ENCODE assay signal across 14 cellular contexts in the genomic region with DNA sequence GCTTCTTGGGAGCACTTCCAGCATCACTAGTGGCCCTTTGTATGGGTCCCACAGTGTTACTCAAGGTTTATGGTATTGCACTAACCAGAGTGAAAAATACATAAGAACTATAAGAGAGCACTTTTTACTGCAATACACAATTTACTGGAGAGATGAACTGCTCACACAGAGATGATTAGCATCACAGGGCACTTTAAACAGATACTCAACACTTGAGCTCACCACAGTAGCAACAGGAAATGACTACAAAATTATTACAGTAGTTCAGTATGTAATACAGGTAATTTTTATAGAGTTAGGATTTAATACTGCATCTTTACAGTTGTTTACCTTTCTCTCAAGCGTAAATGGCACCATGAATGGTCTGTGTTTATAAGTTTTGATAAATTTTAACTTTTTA.
DNase-seq lines count a peak whose midpoint lies in the region; ATAC-seq, FAIRE-seq and TF ChIP-seq lines count a peak whose summit lies in the region.
"Had no signal": no experiment of that assay in that cellular context is flagged by ENCODE, and none has a peak within 500 bp of the region (broad histone marks: within the 10 kb centered on the region; RNA-seq: fewer than 3 reads in every experiment).

No MANE protein-coding gene starts in this region.

- H3K4me3 Mint-ChIP-seq in CD4-positive, alpha-beta T cell, result no peak overlapping the region
- H3K4me3 Mint-ChIP-seq in CD4-positive, alpha-beta memory T cell, result peak overlapping the region in 6 of 8 donors; percentile 29 to 70 (median 55)
- H3K4me3 Mint-ChIP-seq in activated CD4-positive, alpha-beta memory T cell treated with anti-CD3 and anti-CD28 coated beads for 36 hours, result no peak overlapping the region
- no peak overlapping the region for H3K4me3 Mint-ChIP-seq in central memory CD8-positive, alpha-beta T cell

- no peaks in the 10 kb centered on the region for H3K9me3 ChIP-seq in CD4-positive, alpha-beta T cell (ENCODE audit: control insufficient read depth, low read length)
- no peaks in the 10 kb centered on the region for H3K9me3 ChIP-seq in CD4-positive, alpha-beta memory T cell (ENCODE audit: control insufficient read depth in 1 of 2, low read length in 2 of 2)
- H3K9me3 ChIP-seq: A549, BE2C had no signal

- H3K4me1 Mint-ChIP-seq in CD4-positive, alpha-beta T cell (ENCODE audit: low read depth), result peaks cover 70% of the 10 kb centered on the region
- peaks cover 49 to 74% (median 53%) of the 10 kb centered on the region in 4 donors for H3K4me1 Mint-ChIP-seq in CD4-positive, alpha-beta memory T cell
- peaks cover 55% of the 10 kb centered on the region for H3K4me1 Mint-ChIP-seq in activated CD4-positive, alpha-beta memory T cell treated with anti-CD3 and anti-CD28 coated beads for 36 hours (ENCODE audit: low read depth)
- H3K4me1 Mint-ChIP-seq in central memory CD8-positive, alpha-beta T cell, result peaks cover 65% of the 10 kb centered on the region

- no peaks in the 10 kb centered on the region for H3K27me3 Mint-ChIP-seq in CD4-positive, alpha-beta T cell
- no peaks in the 10 kb centered on the region for H3K27me3 Mint-ChIP-seq in CD4-positive, alpha-beta memory T cell
- no peaks in the 10 kb centered on the region for H3K27me3 Mint-ChIP-seq in activated CD4-positive, alpha-beta memory T cell treated with anti-CD3 and anti-CD28 coated beads for 36 hours
- no peaks in the 10 kb centered on the region for H3K27me3 Mint-ChIP-seq in central memory CD8-positive, alpha-beta T cell

- no peaks in the 10 kb centered on the region for H3K36me3 ChIP-seq in CD4-positive, alpha-beta memory T cell (ENCODE audit: insufficient read depth, low read length)
- H3K36me3 ChIP-seq in H7 (replicated peaks; ENCODE audit: control insufficient read depth, insufficient read depth, low read length), result no peaks in the 10 kb centered on the region
- H3K36me3 ChIP-seq: BE2C had no signal

- intact Hi-C loops in CD4-positive, alpha-beta T cell (cut with DNase I, micrococcal nuclease), result no loop called here
- intact Hi-C loops in CD4-positive, alpha-beta memory T cell (cut with micrococcal nuclease), result no loop called here
- intact Hi-C loops in activated CD4-positive, alpha-beta memory T cell treated with anti-CD3 and anti-CD28 coated beads for 36 hours (cut with micrococcal nuclease), result no loop called here
- intact Hi-C loops in cardiac septum (cut with DNase I), result no loop called here

- H3K36me3 Mint-ChIP-seq in CD4-positive, alpha-beta T cell (ENCODE audit: low read depth), result peaks cover 29% of the 10 kb centered on the region
- peaks cover 7 to 9% of the 10 kb centered on the region in 2 donors for H3K36me3 Mint-ChIP-seq in CD4-positive, alpha-beta memory T cell
- H3K36me3 Mint-ChIP-seq in activated CD4-positive, alpha-beta memory T cell treated with anti-CD3 and anti-CD28 coated beads for 36 hours, result peaks cover 2% of the 10 kb centered on the region
- peaks cover 3% of the 10 kb centered on the region for H3K36me3 Mint-ChIP-seq in central memory CD8-positive, alpha-beta T cell (ENCODE audit: insufficient read depth)

- CTCF ChIA-PET in CD4-positive, alpha-beta T cell (lab: Charles Lee), result no interaction called here
- CTCF ChIA-PET in CD4-positive, alpha-beta memory T cell (lab: Charles Lee; ENCODE audit: partially characterized antibody), result interaction anchor here (1.3 to 2.8 kb wide), 4 partner anchors 16 to 64 kb away, joined by 3 to 7 read pairs (median 5); no protein-coding TSS in a partner anchor
- CTCF ChIA-PET in activated CD4-positive, alpha-beta memory T cell treated with anti-CD3 and anti-CD28 coated beads for 36 hours (lab: Charles Lee), result interaction anchor here (1.0 kb wide), 1 partner anchor 47 kb away, joined by 3 read pairs; no protein-coding TSS in a partner anchor

- no peak for FAIRE-seq in GM19239 (lab: Jason Lieb, UNC)
- FAIRE-seq: A549 had no signal

- H3K27me3 ChIP-seq in CD4-positive, alpha-beta T cell (ENCODE audit: control insufficient read depth, insufficient read depth, low read length), result no peaks in the 10 kb centered on the region
- no peaks in the 10 kb centered on the region for H3K27me3 ChIP-seq in CD4-positive, alpha-beta memory T cell (ENCODE audit: insufficient read depth, low read length)
- H3K27me3 ChIP-seq in H7 (ENCODE audit: control insufficient read depth, insufficient read depth, low read length), result no peaks in the 10 kb centered on the region
- H3K27me3 ChIP-seq: BE2C had no signal

- H3K27ac ChIP-seq in CD4-positive, alpha-beta T cell (ENCODE audit: low read depth, low read length), result no peak overlapping the region
- no peak overlapping the region for H3K27ac ChIP-seq in CD4-positive, alpha-beta memory T cell (ENCODE audit: low read depth, low read length)
- H3K27ac ChIP-seq: A549 had no signal

- H3K4me1 ChIP-seq in CD4-positive, alpha-beta memory T cell (ENCODE audit: insufficient read depth, low read length), result peaks cover 72% of the 10 kb centered on the region
- H3K4me1 ChIP-seq: BE2C had no signal

- no peak for TF ChIP-seq CTCF in CD4-positive, alpha-beta T cell (IDR thresholded peaks at IDR 0.05)

- no peak overlapping the region for H3K4me3 ChIP-seq in CD4-positive, alpha-beta memory T cell (ENCODE audit: low read length in 2 of 2)
- H3K4me3 ChIP-seq in H7 (ENCODE audit: insufficient read depth, low read depth, low read length), result no peak overlapping the region
- H3K4me3 ChIP-seq: A549 had no signal

- H3K27ac Mint-ChIP-seq in CD4-positive, alpha-beta T cell, result peak overlapping the region; percentile 34
- H3K27ac Mint-ChIP-seq in CD4-positive, alpha-beta memory T cell, result peak overlapping the region in 5 of 7 donors; percentile 13 to 80 (median 25)
- peak overlapping the region; percentile 55 for H3K27ac Mint-ChIP-seq in activated CD4-positive, alpha-beta memory T cell treated with anti-CD3 and anti-CD28 coated beads for 36 hours
- peak overlapping the region; percentile 68 for H3K27ac Mint-ChIP-seq in central memory CD8-positive, alpha-beta T cell (ENCODE audit: low read depth)

- ATAC-seq in CD4-positive, alpha-beta T cell (ENCODE audit: poor library complexity), result peak; percentile 16
- ATAC-seq in central memory CD8-positive, alpha-beta T cell (replicated peaks; ENCODE audit: extremely low read depth, poor library complexity, severe bottlenecking), result peak; percentile 26
- no peak for ATAC-seq in GM19351 (IDR thresholded peaks at IDR 0.05; ENCODE audit: unreplicated experiment)
- ATAC-seq: A549, HCT116 had no signal

- no peak for DNase-seq in CD4-positive, alpha-beta T cell
- peak in 1 of 5 donors; percentile 16 for DNase-seq in CD4-positive, alpha-beta memory T cell
- DNase-seq in activated CD4-positive, alpha-beta memory T cell treated with anti-CD3 and anti-CD28 coated beads for 36 hours, result no peak
- DNase-seq in central memory CD8-positive, alpha-beta T cell (ENCODE audit: low spot score in 2 of 2), result no peak
- DNase-seq in H7 (no peak), GM19239 (ENCODE audit: insufficient read length, low spot score) (no peak), cardiac septum (ENCODE audit: low spot score) (no peak)
- DNase-seq: BE2C; Caco-2; CD8-positive, alpha-beta memory T cell; GF-D8 had no signal

- POLR2A ChIA-PET in CD4-positive, alpha-beta T cell (lab: Charles Lee), result interaction anchor here (1.0 to 2.2 kb wide), 2 partner anchors 21 to 24 kb away, joined by 3 to 10 read pairs; no protein-coding TSS in a partner anchor
- POLR2A ChIA-PET in CD4-positive, alpha-beta memory T cell (lab: Charles Lee; ENCODE audit: partially characterized antibody), result interaction anchor here (1.0 to 3.0 kb wide), 4 partner anchors 16 to 23 kb away, joined by 3 to 21 read pairs (median 12); no protein-coding TSS in a partner anchor
- POLR2A ChIA-PET in activated CD4-positive, alpha-beta memory T cell treated with anti-CD3 and anti-CD28 coated beads for 36 hours (lab: Charles Lee), result no interaction called here

- peaks cover 5% of the 10 kb centered on the region for H3K9me3 Mint-ChIP-seq in CD4-positive, alpha-beta T cell
- H3K9me3 Mint-ChIP-seq in CD4-positive, alpha-beta memory T cell, result peaks cover 0 to 11% (median 5%) of the 10 kb centered on the region in 8 donors
- H3K9me3 Mint-ChIP-seq in activated CD4-positive, alpha-beta memory T cell treated with anti-CD3 and anti-CD28 coated beads for 36 hours, result no peaks in the 10 kb centered on the region
- H3K9me3 Mint-ChIP-seq in central memory CD8-positive, alpha-beta T cell, result no peaks in the 10 kb centered on the region

Comparison
In these comparisons a context has a peak if more than half of its experiments do, and no peak if none do; other contexts are left out.
1. H3K4me3 Mint-ChIP-seq: peak in CD4-positive, alpha-beta memory T cell (6 of 8); none in CD4-positive, alpha-beta T cell (single experiment), activated CD4-positive, alpha-beta memory T cell treated with anti-CD3 and anti-CD28 coated beads for 36 hours (single experiment) and central memory CD8-positive, alpha-beta T cell (single experiment).
2. Peak in every context shown above with its lines, with median percentiles within 50 percentile points of each other: H3K27ac Mint-ChIP-seq.